8 cellular contexts compared by ENCODE assay signal in the genomic region with DNA sequence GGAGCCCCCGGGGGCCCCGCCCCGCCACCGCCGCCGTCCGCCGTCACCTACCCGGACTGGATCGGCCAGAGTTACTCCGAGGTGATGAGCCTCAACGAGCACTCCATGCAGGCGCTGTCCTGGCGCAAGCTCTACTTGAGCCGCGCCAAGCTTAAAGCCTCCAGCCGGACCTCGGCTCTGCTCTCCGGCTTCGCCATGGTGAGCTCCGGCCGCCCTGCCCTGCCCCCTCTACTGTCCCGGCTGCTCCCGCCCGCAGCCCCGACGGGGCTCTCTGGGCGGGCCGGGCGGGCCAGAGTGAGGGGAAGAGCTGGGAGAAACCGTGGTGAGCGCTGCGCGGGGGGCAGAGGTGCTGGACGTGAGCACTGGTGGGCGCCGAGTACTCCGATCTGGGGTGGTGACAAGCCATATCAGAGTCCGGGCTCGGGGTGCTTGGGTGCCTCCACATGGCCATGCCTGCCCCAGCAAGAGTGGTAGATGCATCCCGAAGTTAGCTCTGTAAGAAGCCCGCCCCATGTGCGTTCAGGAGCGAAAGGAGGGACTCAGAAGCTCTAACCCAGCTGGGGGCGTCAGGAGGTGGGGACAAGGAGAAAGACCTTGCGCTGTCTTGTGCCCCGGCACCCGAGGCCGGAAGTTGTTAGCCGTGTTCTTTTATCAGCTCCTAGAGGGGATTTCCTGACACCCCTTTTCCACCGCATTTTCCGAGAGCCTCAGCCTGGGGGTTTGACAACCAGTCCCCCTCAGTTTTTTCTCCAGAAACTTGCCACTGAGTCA. TPM values are rescaled to one million over a fixed set of nuclear protein-coding genes. Genes with fewer than 3 reads are reported as not detected.
A peak's percentile ranks its signal among the peaks of the same experiment; 100 is the strongest.
DNase-seq lines count a peak whose midpoint lies in the region; ATAC-seq and TF ChIP-seq lines count a peak whose summit lies in the region.

No MANE protein-coding gene starts in this region.

- no peaks in the 10 kb centered on the region for H3K27me3 Mint-ChIP-seq in activated CD8-positive, alpha-beta T cell treated with anti-CD3 and anti-CD28 coated beads for 36 hours

- no peak overlapping the region for H4K8ac ChIP-seq in mesenchymal stem cell (ENCODE audit: low read length)

- H3K14ac ChIP-seq in mesenchymal stem cell (ENCODE audit: low read length in 2 of 2) = peak overlapping the region in 1 of 2 experiments; percentile 26

- DNase-seq in SIG-M5 treated with dmso at 0.1 percent for 504 hours (lab: John Stamatoyannopoulos, UW; ENCODE audit: unreplicated experiment) = peak; percentile 68
- no peak for DNase-seq in SIG-M5 (lab: John Stamatoyannopoulos, UW)
- DNase-seq in NCI-H345 (lab: John Stamatoyannopoulos, UW) = peak; percentile 41
- peak; percentile 96 for DNase-seq in activated CD8-positive, alpha-beta T cell treated with anti-CD3 and anti-CD28 coated beads for 36 hours
- DNase-seq in effector CD4-positive, alpha-beta T cell = peak; percentile 81
- peak; percentile 87 for DNase-seq in mesenchymal stem cell
- peak; percentile 64 for DNase-seq in stimulated activated CD8-positive, alpha-beta memory T cell treated with anti-CD3 and anti-CD28 coated beads, Interleukin-15, amount 100 ng/mL, for 24 hours (ENCODE audit: low read depth)

- no peaks in the 10 kb centered on the region for H3K9me3 ChIP-seq in mesenchymal stem cell (ENCODE audit: control insufficient read depth, low read length)

- peaks cover 24% of the 10 kb centered on the region for H3K79me1 ChIP-seq in mesenchymal stem cell (replicated peaks; ENCODE audit: low read length, poor library complexity, severe bottlenecking)

- no peaks in the 10 kb centered on the region for H3K36me3 ChIP-seq in mesenchymal stem cell (ENCODE audit: control insufficient read depth in 1 of 2, insufficient read depth in 2 of 2, low read depth in 1 of 2, low read length in 2 of 2)

- 0% methylated on average over 46 of the region's 52 CpGs for whole genome bisulfite sequencing in mesenchymal stem cell

- H2AK5ac ChIP-seq in mesenchymal stem cell (ENCODE audit: low read length, severe bottlenecking) = no peak overlapping the region

- no peak for TF ChIP-seq CTCF in activated CD8-positive, alpha-beta T cell treated with anti-CD3 and anti-CD28 coated beads for 36 hours (IDR thresholded peaks at IDR 0.05)

- H3K4me1 ChIP-seq in mesenchymal stem cell (ENCODE audit: control insufficient read depth, insufficient read depth, low read depth, low read length) = peaks cover 23% of the 10 kb centered on the region

- H3K36me3 Mint-ChIP-seq in activated CD8-positive, alpha-beta T cell treated with anti-CD3 and anti-CD28 coated beads for 36 hours (ENCODE audit: low read depth) = peaks cover 39% of the 10 kb centered on the region

- peak overlapping the region; percentile 68 for H4K91ac ChIP-seq in mesenchymal stem cell (ENCODE audit: low read length)

- H3K4me3 ChIP-seq in mesenchymal stem cell (ENCODE audit: insufficient read depth in 1 of 2, low read depth in 1 of 2, low read length in 2 of 2) = peak overlapping the region; percentile 70 to 86

- no peaks in the 10 kb centered on the region for H3K27me3 ChIP-seq in mesenchymal stem cell (ENCODE audit: control insufficient read depth in 1 of 2, insufficient read depth in 1 of 2, low read length in 2 of 2)

- POLR2A ChIA-PET in activated CD8-positive, alpha-beta T cell treated with anti-CD3 and anti-CD28 coated beads for 36 hours (lab: Charles Lee) = interaction anchor here (0.6 to 5.3 kb wide), 34 partner anchors 9 to 174 kb away, joined by 3 to 69 read pairs (median 5); partner anchors contain the start of genes KDM2B and MORN3

- H3K4me1 Mint-ChIP-seq in activated CD8-positive, alpha-beta T cell treated with anti-CD3 and anti-CD28 coated beads for 36 hours (ENCODE audit: low read depth) = peaks cover 37% of the 10 kb centered on the region

- peak overlapping the region; percentile 97 for H3K27ac Mint-ChIP-seq in activated CD8-positive, alpha-beta T cell treated with anti-CD3 and anti-CD28 coated beads for 36 hours

- ATAC-seq in HG02884 (IDR thresholded peaks at IDR 0.05; ENCODE audit: unreplicated experiment) = peak; percentile 27
- ATAC-seq in activated CD8-positive, alpha-beta T cell treated with anti-CD3 and anti-CD28 coated beads for 36 hours = peak; percentile 66

- H3K4me3 Mint-ChIP-seq in activated CD8-positive, alpha-beta T cell treated with anti-CD3 and anti-CD28 coated beads for 36 hours = peak overlapping the region; percentile 94

- H3K9ac ChIP-seq in mesenchymal stem cell (ENCODE audit: low read length) = peak overlapping the region; percentile 84

- intact Hi-C loops in activated CD8-positive, alpha-beta T cell treated with anti-CD3 and anti-CD28 coated beads for 36 hours (cut with micrococcal nuclease) = loop anchor here (5.0 to 10.0 kb wide), 4 partner anchors 35 to 122 kb away; no protein-coding TSS in a partner anchor

- peak overlapping the region; percentile 82 for H3K27ac ChIP-seq in mesenchymal stem cell (ENCODE audit: low read length, poor library complexity, severe bottlenecking)

- H3K4ac ChIP-seq in mesenchymal stem cell (ENCODE audit: low read depth in 1 of 2, low read length in 2 of 2) = peak overlapping the region; percentile 64 to 72

- peak overlapping the region; percentile 80 for H3K4me2 ChIP-seq in mesenchymal stem cell (ENCODE audit: low read length, poor library complexity, severe bottlenecking)

- H2BK120ac ChIP-seq in mesenchymal stem cell (ENCODE audit: low read depth, low read length) = peak overlapping the region; percentile 61

- peak overlapping the region in 1 of 2 experiments; percentile 93 for H3K23ac ChIP-seq in mesenchymal stem cell (ENCODE audit: low read length in 2 of 2)

- peak overlapping the region; percentile 84 for H2BK5ac ChIP-seq in mesenchymal stem cell (ENCODE audit: low read depth, low read length, poor library complexity, severe bottlenecking)

- H2BK15ac ChIP-seq in mesenchymal stem cell (ENCODE audit: low read depth, poor library complexity, severe bottlenecking) = peak overlapping the region; percentile 96

- peak overlapping the region; percentile 86 for H2AFZ ChIP-seq in mesenchymal stem cell (ENCODE audit: low read depth, low read length)

- CTCF ChIA-PET in activated CD8-positive, alpha-beta T cell treated with anti-CD3 and anti-CD28 coated beads for 36 hours (lab: Charles Lee) = interaction anchor here (0.9 to 9.2 kb wide), 20 partner anchors 10 to 167 kb away, joined by 3 to 76 read pairs (median 6); partner anchors contain the start of genes KDM2B, MORN3, RHOF and TMEM120B

- H3K9me3 Mint-ChIP-seq in activated CD8-positive, alpha-beta T cell treated with anti-CD3 and anti-CD28 coated beads for 36 hours = no peaks in the 10 kb centered on the region

- H3K18ac ChIP-seq in mesenchymal stem cell (ENCODE audit: low read depth in 1 of 2, low read length in 2 of 2) = peak overlapping the region; percentile 67 to 89

- H2BK12ac ChIP-seq in mesenchymal stem cell (ENCODE audit: low read length in 2 of 2) = peak overlapping the region in 1 of 2 experiments; percentile 70

RNA-seq across cellular contexts. Expression of gene ORAI1, which starts 0.7 kb away (rescaled TPM):
- total RNA-seq in activated CD8-positive, alpha-beta T cell treated with anti-CD3 and anti-CD28 coated beads for 36 hours = 10 to 100 TPM; 37.0 to 38.1 TPM
- polyA plus RNA-seq in mesenchymal stem cell (2013, experiment 1 of 2) = 31.8 TPM
- polyA plus RNA-seq in mesenchymal stem cell (2013, experiment 2 of 2) = 32.0 TPM

RNA-seq across cellular contexts. Expression of gene MORN3, which starts 42.4 kb away (rescaled TPM):
- 1 to 10 TPM in 1 of 2 experiments, under 1 TPM in 1; 0.51 to 1.1 TPM for total RNA-seq in activated CD8-positive, alpha-beta T cell treated with anti-CD3 and anti-CD28 coated beads for 36 hours
- polyA plus RNA-seq in mesenchymal stem cell (2013, experiment 1 of 2) = 0.35 TPM
- polyA plus RNA-seq in mesenchymal stem cell (2013, experiment 2 of 2) = 0.44 TPM

RNA-seq across cellular contexts. Expression of gene KDM2B, which starts 46.2 kb away (rescaled TPM):
- 10 to 100 TPM; 61.0 to 61.7 TPM for total RNA-seq in activated CD8-positive, alpha-beta T cell treated with anti-CD3 and anti-CD28 coated beads for 36 hours
- 15.0 TPM for polyA plus RNA-seq in mesenchymal stem cell (2013, experiment 1 of 2)
- polyA plus RNA-seq in mesenchymal stem cell (2013, experiment 2 of 2) = 13.5 TPM
